In genomic region chr1:58928514-58928913, GRCh38 we compare ENCODE assay signal across 9 cellular contexts.
"Had no signal": no experiment of that assay in that cellular context is flagged by ENCODE, and none has a peak within 500 bp of the region (broad histone marks: within the 10 kb centered on the region; RNA-seq: fewer than 3 reads in every experiment).

No MANE protein-coding gene starts in this region.

- H3K9me3 Mint-ChIP-seq: activated CD4-positive, alpha-beta memory T cell treated with anti-CD3 and anti-CD28 coated beads, Interleukin-2, amount 10 ng/mL, durations not matched to agents 7 days and 5 days had no signal

- H3K4me3 ChIP-seq: heart right ventricle, thyroid gland had no signal

- H3K27me3 ChIP-seq: heart right ventricle, thyroid gland had no signal

- H3K9me3 ChIP-seq: heart right ventricle, thyroid gland had no signal

- H3K27me3 Mint-ChIP-seq: activated CD4-positive, alpha-beta memory T cell treated with anti-CD3 and anti-CD28 coated beads, Interleukin-2, amount 10 ng/mL, durations not matched to agents 7 days and 5 days had no signal

- H3K36me3 ChIP-seq: heart right ventricle, thyroid gland had no signal

- H3K36me3 Mint-ChIP-seq: activated naive CD8-positive, alpha-beta T cell had no signal

- H3K27ac Mint-ChIP-seq: activated CD4-positive, alpha-beta memory T cell treated with anti-CD3 and anti-CD28 coated beads, Interleukin-2, amount 10 ng/mL, durations not matched to agents 7 days and 5 days; activated naive CD8-positive, alpha-beta T cell; T-helper 2 cell treated with Interferon-gamma antibody and Interleukin-4, amounts not matched to agents 5 μg/mL and 100 μg/mL, for 36 hours had no signal

- ATAC-seq: heart right ventricle had no signal

- DNase-seq: activated CD4-positive, alpha-beta memory T cell treated with anti-CD3 and anti-CD28 coated beads, Interleukin-2, amount 10 ng/mL, durations not matched to agents 7 days and 5 days; activated gamma-delta T cell; activated T-cell treated with anti-CD3 and anti-CD28 coated beads, Interleukin-2, amount 50 U/mL, for 48 hours; heart right ventricle; kidney; retina; thyroid gland had no signal

- H3K27ac ChIP-seq: heart right ventricle had no signal

- H3K4me3 Mint-ChIP-seq: activated CD4-positive, alpha-beta memory T cell treated with anti-CD3 and anti-CD28 coated beads, Interleukin-2, amount 10 ng/mL, durations not matched to agents 7 days and 5 days; activated naive CD8-positive, alpha-beta T cell; T-helper 2 cell treated with Interferon-gamma antibody and Interleukin-4, amounts not matched to agents 5 μg/mL and 100 μg/mL, for 36 hours had no signal
